8 cellular contexts compared by ENCODE assay signal in the genomic region with DNA sequence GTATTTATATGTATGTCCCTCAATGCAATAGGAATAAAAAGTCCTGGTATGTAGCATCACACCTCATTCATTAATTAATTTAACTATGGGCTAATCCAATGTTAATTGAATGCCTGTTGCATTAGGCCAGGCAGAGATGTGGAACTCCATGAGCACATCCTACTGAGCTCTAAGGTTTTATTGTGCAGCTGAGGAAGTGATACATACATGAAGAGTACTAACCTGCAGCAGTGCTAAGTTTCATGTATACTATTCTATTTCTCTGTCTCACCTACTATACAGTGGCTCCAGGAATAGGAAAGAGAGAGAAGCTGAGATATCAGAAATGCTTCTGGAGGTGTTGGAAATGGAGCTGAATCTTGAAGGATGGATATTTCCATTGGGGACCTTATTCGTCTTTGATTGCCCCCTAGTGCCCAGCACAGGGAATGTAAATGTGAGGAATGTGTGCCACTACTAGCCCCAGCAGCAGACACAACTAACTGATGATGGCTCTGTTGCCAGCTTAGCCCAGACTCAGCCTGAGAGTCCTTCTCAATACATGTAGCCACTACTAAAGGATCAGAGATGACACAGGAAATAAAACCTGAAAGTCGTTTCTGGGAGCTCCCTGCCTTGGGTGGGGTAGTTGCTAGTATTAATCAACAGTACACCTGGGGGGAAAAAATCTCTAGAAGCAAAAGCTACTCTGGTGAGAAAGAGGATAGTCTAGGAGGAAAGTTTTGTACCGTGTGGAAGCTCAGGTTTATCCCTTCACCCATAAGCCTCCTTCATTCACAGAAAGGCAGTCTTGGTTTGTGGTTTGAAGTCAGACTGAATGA.
DNase-seq lines count a peak whose midpoint lies in the region; ATAC-seq and TF ChIP-seq lines count a peak whose summit lies in the region.

No MANE protein-coding gene starts in this region.

- TF ChIP-seq CTCF in astrocyte of the spinal cord (IDR thresholded peaks at IDR 0.05; ENCODE audit: low read depth, low read length), result peak; percentile 77

- intact Hi-C loops in posterior vena cava (cut with DNase I), result no loop called here

- H3K4me3 ChIP-seq in astrocyte of the spinal cord (ENCODE audit: low read depth, low read length), result no peak overlapping the region

- DNase-seq in stimulated activated CD4-positive, alpha-beta T cell treated with anti-CD3 and anti-CD28 coated beads, Interleukin-15, amount 100 ng/mL, for 24 hours, result peak; percentile 15
- no peak for DNase-seq in stimulated activated CD4-positive, alpha-beta T cell treated with anti-CD3 and anti-CD28 coated beads, Interleukin-4, amount 100 ng/mL, for 4 hours
- peak; percentile 1 for DNase-seq in NCI-H2196 treated with DMSO at 0.1 percent for 48 hours (lab: John Stamatoyannopoulos, UW; ENCODE audit: unreplicated experiment)
- DNase-seq in astrocyte of the spinal cord (ENCODE audit: low read depth, low spot score), result peak; percentile 61
- peak; percentile 49 for DNase-seq in left lobe of liver (ENCODE audit: low spot score)
- no peak for DNase-seq in CD1c-positive myeloid dendritic cell (ENCODE audit: extremely low spot score)
- DNase-seq in posterior vena cava (ENCODE audit: low spot score), result no peak

- ATAC-seq in HG02610 (IDR thresholded peaks at IDR 0.05; ENCODE audit: unreplicated experiment), result peak; percentile 77
- peak; percentile 95 for ATAC-seq in left lobe of liver

- in situ Hi-C loops in astrocyte of the spinal cord (cut with HindIII; ENCODE audit: low sequenced_read_pairs), result no loop called here

Comparison
In these comparisons a context has a peak if more than half of its experiments do, and no peak if none do; other contexts are left out.
1. DNase-seq: peak in stimulated activated CD4-positive, alpha-beta T cell treated with anti-CD3 and anti-CD28 coated beads, Interleukin-15, amount 100 ng/mL, for 24 hours (single experiment), NCI-H2196 treated with DMSO at 0.1 percent for 48 hours (single experiment), astrocyte of the spinal cord (single experiment) and left lobe of liver (single experiment); none in stimulated activated CD4-positive, alpha-beta T cell treated with anti-CD3 and anti-CD28 coated beads, Interleukin-4, amount 100 ng/mL, for 4 hours (0 of 2), CD1c-positive myeloid dendritic cell (single experiment) and posterior vena cava (single experiment).